In the genomic region with DNA sequence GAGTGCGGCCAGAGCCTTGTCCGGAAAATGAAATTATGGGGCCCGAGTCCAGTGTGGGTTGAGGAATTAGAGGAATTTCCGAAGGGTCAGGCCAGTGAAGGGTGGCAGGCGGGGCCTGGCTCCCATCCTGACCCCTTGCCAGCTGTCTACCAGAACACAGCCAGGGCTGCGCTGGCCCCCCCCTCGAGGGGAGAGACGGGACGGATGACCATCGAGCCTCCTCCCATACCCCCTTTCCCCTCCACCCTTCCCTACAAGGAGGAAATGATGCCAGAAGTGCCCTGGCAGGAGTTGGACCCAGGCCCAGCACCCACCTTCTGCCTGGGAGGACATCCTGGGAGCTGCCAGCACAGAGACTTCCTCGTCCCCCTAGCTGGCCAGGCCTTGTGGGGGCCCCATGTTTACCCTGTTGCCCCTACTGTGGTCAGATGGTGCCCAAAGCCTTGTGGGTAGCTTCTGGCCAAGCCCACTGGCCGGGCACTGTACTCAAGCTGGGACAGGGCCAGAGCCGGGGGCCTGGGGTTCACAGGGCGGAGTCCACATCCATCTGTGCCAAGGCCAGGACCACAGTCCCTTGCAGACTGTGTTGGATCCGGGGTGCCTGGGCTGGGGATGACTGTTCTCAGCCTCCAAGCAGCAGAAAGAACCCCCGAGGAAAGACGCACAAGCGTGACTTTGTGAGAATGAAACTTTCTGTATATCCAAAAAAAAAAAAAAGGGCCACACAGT, we compare ENCODE assay signal across 1 cellular context.
TF ChIP-seq lines count a peak whose summit lies in the region.

No MANE protein-coding gene starts in this region.

TF ChIP-seq in K562, 482 proteins besides CTCF, POLR2A, EP300 and RAD21:
- TF ChIP-seq CBX1 (IDR thresholded peaks at IDR 0.05; ENCODE audit: low read depth) (no peak), SMARCA4 (IDR thresholded peaks at IDR 0.05) (no peak), ZNF583 (CRISPR knock-in tag; IDR thresholded peaks at IDR 0.05) (0 out of 2 replicates have a peak, but pooled peaks have one; percentile 23), WHSC1 (IDR thresholded peaks at IDR 0.05; ENCODE audit: low read length) (peak; percentile 18), POLR2G (IDR thresholded peaks at IDR 0.05; ENCODE audit: low read depth, low read length) (0 out of 2 replicates have a peak, but pooled peaks have one; percentile 22), SP2 (IDR thresholded peaks at IDR 0.05; ENCODE audit: extremely low read depth, low read depth, low read length, poor library complexity, severe bottlenecking) (peak; percentile 25), SNIP1 (IDR thresholded peaks at IDR 0.05; ENCODE audit: low read depth) (no peak)
- TF ChIP-seq, protein P1, sequence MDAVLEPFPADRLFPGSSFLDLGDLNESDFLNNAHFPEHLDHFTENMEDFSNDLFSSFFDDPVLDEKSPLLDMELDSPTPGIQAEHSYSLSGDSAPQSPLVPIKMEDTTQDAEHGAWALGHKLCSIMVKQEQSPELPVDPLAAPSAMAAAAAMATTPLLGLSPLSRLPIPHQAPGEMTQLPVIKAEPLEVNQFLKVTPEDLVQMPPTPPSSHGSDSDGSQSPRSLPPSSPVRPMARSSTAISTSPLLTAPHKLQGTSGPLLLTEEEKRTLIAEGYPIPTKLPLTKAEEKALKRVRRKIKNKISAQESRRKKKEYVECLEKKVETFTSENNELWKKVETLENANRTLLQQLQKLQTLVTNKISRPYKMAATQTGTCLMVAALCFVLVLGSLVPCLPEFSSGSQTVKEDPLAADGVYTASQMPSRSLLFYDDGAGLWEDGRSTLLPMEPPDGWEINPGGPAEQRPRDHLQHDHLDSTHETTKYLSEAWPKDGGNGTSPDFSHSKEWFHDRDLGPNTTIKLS (IDR thresholded peaks at IDR 0.05; ENCODE audit: borderline replicate concordance, low read depth) = no peak
TF ChIP-seq in K562: peak in this region for 4.
